In genomic region chr6:130426078-130426726, GRCh38 we compare ENCODE assay signal across 23 cellular contexts.
DNase-seq lines count a peak whose midpoint lies in the region; ATAC-seq, FAIRE-seq and TF ChIP-seq lines count a peak whose summit lies in the region.
"Had no signal": no experiment of that assay in that cellular context is flagged by ENCODE, and none has a peak within 500 bp of the region (broad histone marks: within the 10 kb centered on the region; RNA-seq: fewer than 3 reads in every experiment).

No MANE protein-coding gene starts in this region.

- no peak for TF ChIP-seq POLR2A in breast epithelium (IDR thresholded peaks at IDR 0.05)

- H3K9ac ChIP-seq in adipocyte (ENCODE audit: low read length) (no peak overlapping the region), endodermal cell (ENCODE audit: extremely low read depth, low read length, poor library complexity, severe bottlenecking) (no peak overlapping the region)

- no peaks in the 10 kb centered on the region for H3K9me3 Mint-ChIP-seq in MCF 10A (ENCODE audit: unreplicated experiment)
- no peaks in the 10 kb centered on the region for H3K9me3 Mint-ChIP-seq in activated T-helper 2 cell treated with anti-CD3 and anti-CD28 coated beads, Interferon-gamma antibody, Interleukin-2, Interleukin-4, amounts not matched to agents 10 μg/mL and 5 μg/mL and 100 μg/mL, durations not matched to agents 14 hours and 24 hours and 36 hours
- no peaks in the 10 kb centered on the region for H3K9me3 Mint-ChIP-seq in endodermal cell
- H3K9me3 Mint-ChIP-seq: activated B cell treated with CpG ODN at 0.5 μM for 24 hours; central memory CD8-positive, alpha-beta T cell; naive thymus-derived CD8-positive, alpha-beta T cell had no signal

- H3K27me3 ChIP-seq in breast epithelium: no peaks in the 10 kb centered on the region
- no peaks in the 10 kb centered on the region for H3K27me3 ChIP-seq in adipocyte (replicated peaks; ENCODE audit: control insufficient read depth, insufficient read depth, low read length)
- H3K27me3 ChIP-seq in endodermal cell (ENCODE audit: control insufficient read depth, insufficient read depth, low read length, poor library complexity, severe bottlenecking): no peaks in the 10 kb centered on the region
- H3K27me3 ChIP-seq: BE2C had no signal

- BruUV-seq in MCF 10A (replicated peaks; lab: Mats Ljungman, UMichigan): no TSS peak

- DNase-seq in MCF 10A (ENCODE audit: unreplicated experiment) (peak; percentile 35), breast epithelium (ENCODE audit: low spot score in 2 of 2) (no peak), adipocyte (ENCODE audit: low read depth) (peak; percentile 79), fibroblast of villous mesenchyme (ENCODE audit: low read depth) (peak; percentile 69), urothelium cell line (ENCODE audit: low spot score) (peak; percentile 7), endodermal cell (no peak)
- no peak for DNase-seq in activated T-helper 2 cell treated with anti-CD3 and anti-CD28 coated beads, Interferon-gamma antibody, Interleukin-2, Interleukin-4, amounts not matched to agents 10 μg/mL and 5 μg/mL and 100 μg/mL, durations not matched to agents 14 hours and 24 hours and 36 hours (ENCODE audit: low spot score)
- DNase-seq: activated B cell treated with CpG ODN at 0.5 μM for 24 hours; activated CD4-positive, alpha-beta T cell treated with anti-CD3 and anti-CD28 coated beads, Interleukin-2, amount 50 U/mL, for 48 hours; activated gamma-delta T cell treated with Interleukin-2 at 50 U/mL for 16 hours; amygdala; BE2C; DND-41; erythroblast; left cardiac atrium; naive thymus-derived CD8-positive, alpha-beta T cell; NCI-H2171 treated with DMSO at 0.1 percent for 48 hours; NCI-H526 treated with DMSO at 0.1 percent for 48 hours; RPMI8226; trophoblast cell had no signal

- H3K4me3 ChIP-seq in breast epithelium: no peak overlapping the region
- H3K4me3 ChIP-seq in adipocyte (ENCODE audit: low read length): no peak overlapping the region
- no peak overlapping the region for H3K4me3 ChIP-seq in fibroblast of villous mesenchyme (ENCODE audit: low read depth, low read length)
- no peak overlapping the region for H3K4me3 ChIP-seq in endodermal cell (ENCODE audit: low read length)

- intact Hi-C loops in MCF 10A (cut with micrococcal nuclease): no loop called here
- intact Hi-C loops in breast epithelium (cut with DNase I; ENCODE audit: low total_unique reads): no loop called here
- intact Hi-C loops in activated T-helper 2 cell treated with anti-CD3 and anti-CD28 coated beads, Interferon-gamma antibody, Interleukin-2, Interleukin-4, amounts not matched to agents 10 μg/mL and 5 μg/mL and 100 μg/mL, durations not matched to agents 14 hours and 24 hours and 36 hours (cut with micrococcal nuclease): no loop called here

- WGBS in endodermal cell (ENCODE audit: insufficient coverage in 1 of 2, insufficient read length in 1 of 2), 2 experiments: 91 to 97% methylated on average over 5 to 7 of the region's 7 CpGs

- H3K36me3 Mint-ChIP-seq in MCF 10A (ENCODE audit: insufficient read depth, unreplicated experiment) (no peaks in the 10 kb centered on the region), endodermal cell (ENCODE audit: low read depth) (no peaks in the 10 kb centered on the region)
- no peaks in the 10 kb centered on the region for H3K36me3 Mint-ChIP-seq in activated T-helper 2 cell treated with anti-CD3 and anti-CD28 coated beads, Interferon-gamma antibody, Interleukin-2, Interleukin-4, amounts not matched to agents 10 μg/mL and 5 μg/mL and 100 μg/mL, durations not matched to agents 14 hours and 24 hours and 36 hours (ENCODE audit: low read depth)
- H3K36me3 Mint-ChIP-seq: naive thymus-derived CD8-positive, alpha-beta T cell had no signal

- no peak for ATAC-seq in HG03280 (IDR thresholded peaks at IDR 0.05; ENCODE audit: unreplicated experiment)
- ATAC-seq: left cardiac atrium; naive thymus-derived CD8-positive, alpha-beta T cell had no signal

- CTCF ChIA-PET in MCF 10A (lab: Yijun Ruan, JAX): interaction anchor here (0.6 kb wide), 2 partner anchors 69 to 952 kb away, joined by 3 to 4 read pairs; no protein-coding TSS in a partner anchor

- H3K36me3 ChIP-seq in breast epithelium (no peaks in the 10 kb centered on the region), adipocyte (ENCODE audit: control insufficient read depth, insufficient read depth, low read length, severe bottlenecking) (no peaks in the 10 kb centered on the region), endodermal cell (ENCODE audit: control insufficient read depth, insufficient read depth, low read length) (no peaks in the 10 kb centered on the region)
- H3K36me3 ChIP-seq: BE2C had no signal

- H3K4me1 Mint-ChIP-seq in MCF 10A (ENCODE audit: insufficient read depth, unreplicated experiment): no peaks in the 10 kb centered on the region
- H3K4me1 Mint-ChIP-seq in activated T-helper 2 cell treated with anti-CD3 and anti-CD28 coated beads, Interferon-gamma antibody, Interleukin-2, Interleukin-4, amounts not matched to agents 10 μg/mL and 5 μg/mL and 100 μg/mL, durations not matched to agents 14 hours and 24 hours and 36 hours (ENCODE audit: low read depth): no peaks in the 10 kb centered on the region
- peaks cover 2% of the 10 kb centered on the region for H3K4me1 Mint-ChIP-seq in endodermal cell
- H3K4me1 Mint-ChIP-seq: activated B cell treated with CpG ODN at 0.5 μM for 24 hours; central memory CD8-positive, alpha-beta T cell; naive thymus-derived CD8-positive, alpha-beta T cell had no signal

- H3K9me3 ChIP-seq in breast epithelium: no peaks in the 10 kb centered on the region
- H3K9me3 ChIP-seq in adipocyte (ENCODE audit: control insufficient read depth, low read length): no peaks in the 10 kb centered on the region
- no peaks in the 10 kb centered on the region for H3K9me3 ChIP-seq in endodermal cell (ENCODE audit: control insufficient read depth, low read length)
- H3K9me3 ChIP-seq: BE2C had no signal

- no peak for TF ChIP-seq CTCF in MCF 10A (IDR thresholded peaks at IDR 0.05; ENCODE audit: unreplicated experiment)
- no peak for TF ChIP-seq CTCF in breast epithelium (IDR thresholded peaks at IDR 0.05)
- no peak for TF ChIP-seq CTCF in fibroblast of villous mesenchyme (IDR thresholded peaks at IDR 0.05; ENCODE audit: insufficient read depth, low read depth, low read length)
- TF ChIP-seq CTCF in endodermal cell (conservative IDR thresholded peaks at IDR 0.05): no peak

- POLR2A ChIA-PET in MCF 10A (lab: Yijun Ruan, JAX): no interaction called here

- no peak overlapping the region for H3K27ac Mint-ChIP-seq in MCF 10A (ENCODE audit: low read depth, unreplicated experiment)
- no peak overlapping the region for H3K27ac Mint-ChIP-seq in activated T-helper 2 cell treated with anti-CD3 and anti-CD28 coated beads, Interferon-gamma antibody, Interleukin-2, Interleukin-4, amounts not matched to agents 10 μg/mL and 5 μg/mL and 100 μg/mL, durations not matched to agents 14 hours and 24 hours and 36 hours
- no peak overlapping the region for H3K27ac Mint-ChIP-seq in endodermal cell
- H3K27ac Mint-ChIP-seq: activated B cell treated with CpG ODN at 0.5 μM for 24 hours; naive thymus-derived CD8-positive, alpha-beta T cell had no signal

- H3K27me3 Mint-ChIP-seq in MCF 10A (ENCODE audit: insufficient read depth, unreplicated experiment) (peaks cover 16% of the 10 kb centered on the region), endodermal cell (ENCODE audit: insufficient read depth) (no peaks in the 10 kb centered on the region)
- H3K27me3 Mint-ChIP-seq in activated T-helper 2 cell treated with anti-CD3 and anti-CD28 coated beads, Interferon-gamma antibody, Interleukin-2, Interleukin-4, amounts not matched to agents 10 μg/mL and 5 μg/mL and 100 μg/mL, durations not matched to agents 14 hours and 24 hours and 36 hours (ENCODE audit: low read depth): peaks cover 14% of the 10 kb centered on the region
- H3K27me3 Mint-ChIP-seq: central memory CD8-positive, alpha-beta T cell; naive thymus-derived CD8-positive, alpha-beta T cell had no signal

- H3K4me3 Mint-ChIP-seq in MCF 10A (ENCODE audit: unreplicated experiment): no peak overlapping the region
- no peak overlapping the region for H3K4me3 Mint-ChIP-seq in activated T-helper 2 cell treated with anti-CD3 and anti-CD28 coated beads, Interferon-gamma antibody, Interleukin-2, Interleukin-4, amounts not matched to agents 10 μg/mL and 5 μg/mL and 100 μg/mL, durations not matched to agents 14 hours and 24 hours and 36 hours (ENCODE audit: low read depth)
- no peak overlapping the region for H3K4me3 Mint-ChIP-seq in endodermal cell
- H3K4me3 Mint-ChIP-seq: activated B cell treated with CpG ODN at 0.5 μM for 24 hours; central memory CD8-positive, alpha-beta T cell; naive thymus-derived CD8-positive, alpha-beta T cell had no signal

- FAIRE-seq in urothelium cell line (lab: Jason Lieb, UNC): no peak
- FAIRE-seq: H1 had no signal

- H3K4me1 ChIP-seq in breast epithelium: no peaks in the 10 kb centered on the region
- H3K4me1 ChIP-seq in adipocyte (ENCODE audit: control insufficient read depth, insufficient read depth, low read length): peaks cover 4% of the 10 kb centered on the region
- H3K4me1 ChIP-seq in endodermal cell (ENCODE audit: control insufficient read depth, insufficient read depth, low read length): no peaks in the 10 kb centered on the region
- H3K4me1 ChIP-seq: BE2C had no signal

- H3K27ac ChIP-seq in breast epithelium (no peak overlapping the region), endodermal cell (ENCODE audit: low read depth, low read length) (no peak overlapping the region)

Comparison
In these comparisons a context has a peak if more than half of its experiments do, and no peak if none do; other contexts are left out.
1. DNase-seq: peak in MCF 10A (single experiment), adipocyte (single experiment), fibroblast of villous mesenchyme (single experiment) and urothelium cell line (single experiment); none in breast epithelium (0 of 2), activated T-helper 2 cell treated with anti-CD3 and anti-CD28 coated beads, Interferon-gamma antibody, Interleukin-2, Interleukin-4, amounts not matched to agents 10 μg/mL and 5 μg/mL and 100 μg/mL, durations not matched to agents 14 hours and 24 hours and 36 hours (single experiment) and endodermal cell (single experiment).